In genomic region chr7:27133409-27134157, GRCh38 we compare ENCODE assay signal across 1 cellular context.
TF ChIP-seq lines count a peak whose summit lies in the region.

No MANE protein-coding gene starts in this region.

TF ChIP-seq in HepG2, 621 proteins besides CTCF, POLR2A, EP300 and RAD21 (continues in another document):
- TF ChIP-seq ZNF773 (CRISPR knock-in tag; IDR thresholded peaks at IDR 0.05; ENCODE audit: borderline replicate concordance) (no peak), KDM6A (CRISPR knock-in tag; IDR thresholded peaks at IDR 0.05; ENCODE audit: low read depth) (peak; percentile 59; the same call in 1 of the 2 replicates), ARHGAP35 (CRISPR knock-in tag; IDR thresholded peaks at IDR 0.05; ENCODE audit: borderline replicate concordance) (no peak), NR2F1 (CRISPR knock-in tag; IDR thresholded peaks at IDR 0.05) (peak; percentile 57 to 67), REXO4 (CRISPR knock-in tag; IDR thresholded peaks at IDR 0.05; ENCODE audit: borderline replicate concordance) (no peak), SATB2 (CRISPR knock-in tag; IDR thresholded peaks at IDR 0.05) (no peak), HNF4G (IDR thresholded peaks at IDR 0.05; ENCODE audit: borderline replicate concordance, low read depth, low read length) (peak; percentile 69), HNF4G (CRISPR knock-in tag; IDR thresholded peaks at IDR 0.05; ENCODE audit: borderline replicate concordance, low read depth) (0 out of 2 replicates have a peak, but pooled peaks have one; percentile 53), ZNF788 (CRISPR knock-in tag; IDR thresholded peaks at IDR 0.05; ENCODE audit: borderline replicate concordance) (no peak; the same call in 1 of the 2 replicates), ZNF703 (CRISPR knock-in tag; IDR thresholded peaks at IDR 0.05; ENCODE audit: borderline replicate concordance) (no peak), RARA (CRISPR knock-in tag; IDR thresholded peaks at IDR 0.05) (peak; percentile 100), ZNF740 (CRISPR knock-in tag; IDR thresholded peaks at IDR 0.05) (no peak), SOX6 (IDR thresholded peaks at IDR 0.05) (no peak), SOX6 (CRISPR knock-in tag; IDR thresholded peaks at IDR 0.05) (peak; percentile 90), ZNF362 (CRISPR knock-in tag; IDR thresholded peaks at IDR 0.05; ENCODE audit: borderline replicate concordance) (no peak), ZNF335 (CRISPR knock-in tag; IDR thresholded peaks at IDR 0.05) (no peak), PCBP2 (optimal IDR thresholded peaks at IDR 0.05; ENCODE audit: low read depth, low read length, poor library complexity, severe bottlenecking) (no peak), SUZ12 (IDR thresholded peaks at IDR 0.05; ENCODE audit: low read depth, low read length) (no peak), ZBTB3 (CRISPR knock-in tag; IDR thresholded peaks at IDR 0.05; ENCODE audit: borderline replicate concordance, low read depth) (no peak), NR2F2 (IDR thresholded peaks at IDR 0.05; ENCODE audit: borderline replicate concordance, low read depth) (peak; percentile 80), MYNN (CRISPR knock-in tag; IDR thresholded peaks at IDR 0.05; ENCODE audit: low read depth) (no peak), NCOA2 (CRISPR knock-in tag; IDR thresholded peaks at IDR 0.05) (peak; percentile 66), PCBP1 (IDR thresholded peaks at IDR 0.05; ENCODE audit: borderline replicate concordance, low read depth, low read length) (no peak), ZNF766 (CRISPR knock-in tag; IDR thresholded peaks at IDR 0.05; ENCODE audit: borderline replicate concordance) (no peak), RXRA (CRISPR knock-in tag; IDR thresholded peaks at IDR 0.05) (peak; percentile 93; the same call in 1 of the 2 replicates), MED1 (CRISPR knock-in tag; IDR thresholded peaks at IDR 0.05) (peak; percentile 46; the same call in 1 of the 2 replicates), ZNF34 (CRISPR knock-in tag; IDR thresholded peaks at IDR 0.05; ENCODE audit: borderline replicate concordance) (no peak), PHF8 (CRISPR knock-in tag; IDR thresholded peaks at IDR 0.05) (no peak), PAF1 (CRISPR knock-in tag; IDR thresholded peaks at IDR 0.05) (no peak), ZNF567 (CRISPR knock-in tag; IDR thresholded peaks at IDR 0.05; ENCODE audit: borderline replicate concordance) (no peak), FOXP1 (IDR thresholded peaks at IDR 0.05) (no peak), FOXP1 (CRISPR knock-in tag; IDR thresholded peaks at IDR 0.05) (peak; percentile 59; the same call in 1 of the 2 replicates), RBAK (CRISPR knock-in tag; IDR thresholded peaks at IDR 0.05) (no peak), TAF1 (CRISPR knock-in tag; IDR thresholded peaks at IDR 0.05) (no peak; the same call in 1 of the 2 replicates), STAG1 (CRISPR knock-in tag; IDR thresholded peaks at IDR 0.05) (peak; percentile 23; the same call in 1 of the 2 replicates), HOXA5 (CRISPR knock-in tag; IDR thresholded peaks at IDR 0.05) (no peak), HHEX (CRISPR knock-in tag; IDR thresholded peaks at IDR 0.05) (no peak), CAMTA2 (CRISPR knock-in tag; IDR thresholded peaks at IDR 0.05; ENCODE audit: borderline replicate concordance) (no peak), REPIN1 (CRISPR knock-in tag; IDR thresholded peaks at IDR 0.05; ENCODE audit: borderline replicate concordance, low read depth) (no peak), ZNF564 (CRISPR knock-in tag; IDR thresholded peaks at IDR 0.05) (no peak), HNF1B (CRISPR knock-in tag; IDR thresholded peaks at IDR 0.05) (no peak), RAD51 (IDR thresholded peaks at IDR 0.05; ENCODE audit: borderline replicate concordance) (no peak), NBN (conservative IDR thresholded peaks at IDR 0.05) (no peak), MAFF (IDR thresholded peaks at IDR 0.05; ENCODE audit: low read depth, low read length) (no peak), ZNF225 (CRISPR knock-in tag; IDR thresholded peaks at IDR 0.05) (no peak), CREBL2 (CRISPR knock-in tag; IDR thresholded peaks at IDR 0.05; ENCODE audit: borderline replicate concordance) (no peak), ZHX1 (CRISPR knock-in tag; IDR thresholded peaks at IDR 0.05; ENCODE audit: low read depth) (no peak), DMAP1 (CRISPR knock-in tag; IDR thresholded peaks at IDR 0.05) (peak; percentile 52; the same call in 1 of the 2 replicates), TBX2 (CRISPR knock-in tag; IDR thresholded peaks at IDR 0.05; ENCODE audit: borderline replicate concordance) (peak; percentile 74), KLF15 (CRISPR knock-in tag; IDR thresholded peaks at IDR 0.05; ENCODE audit: borderline replicate concordance) (no peak), AHR (CRISPR knock-in tag; IDR thresholded peaks at IDR 0.05) (no peak), MIER3 (CRISPR knock-in tag; IDR thresholded peaks at IDR 0.05; ENCODE audit: borderline replicate concordance) (peak; percentile 73; the same call in 1 of the 2 replicates), SAP130 (CRISPR knock-in tag; IDR thresholded peaks at IDR 0.05; ENCODE audit: low read depth) (peak; percentile 66)
- TF ChIP-seq, protein P1, sequence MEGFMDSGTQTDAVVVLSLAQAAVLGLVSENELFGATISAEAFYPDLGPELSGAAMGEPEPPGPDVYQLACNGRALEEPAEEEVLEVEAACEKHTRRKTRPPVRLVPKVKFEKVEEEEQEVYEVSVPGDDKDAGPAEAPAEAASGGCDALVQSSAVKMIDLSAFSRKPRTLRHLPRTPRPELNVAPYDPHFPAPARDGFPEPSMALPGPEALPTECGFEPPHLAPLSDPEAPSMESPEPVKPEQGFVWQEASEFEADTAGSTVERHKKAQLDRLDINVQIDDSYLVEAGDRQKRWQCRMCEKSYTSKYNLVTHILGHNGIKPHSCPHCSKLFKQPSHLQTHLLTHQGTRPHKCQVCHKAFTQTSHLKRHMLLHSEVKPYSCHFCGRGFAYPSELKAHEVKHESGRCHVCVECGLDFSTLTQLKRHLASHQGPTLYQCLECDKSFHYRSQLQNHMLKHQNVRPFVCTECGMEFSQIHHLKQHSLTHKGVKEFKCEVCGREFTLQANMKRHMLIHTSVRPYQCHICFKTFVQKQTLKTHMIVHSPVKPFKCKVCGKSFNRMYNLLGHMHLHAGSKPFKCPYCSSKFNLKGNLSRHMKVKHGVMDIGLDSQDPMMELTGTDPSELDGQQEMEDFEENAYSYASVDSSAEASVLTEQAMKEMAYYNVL (CRISPR knock-in tag; IDR thresholded peaks at IDR 0.05; ENCODE audit: borderline replicate concordance): peak; percentile 86
- TF ChIP-seq, protein P2, sequence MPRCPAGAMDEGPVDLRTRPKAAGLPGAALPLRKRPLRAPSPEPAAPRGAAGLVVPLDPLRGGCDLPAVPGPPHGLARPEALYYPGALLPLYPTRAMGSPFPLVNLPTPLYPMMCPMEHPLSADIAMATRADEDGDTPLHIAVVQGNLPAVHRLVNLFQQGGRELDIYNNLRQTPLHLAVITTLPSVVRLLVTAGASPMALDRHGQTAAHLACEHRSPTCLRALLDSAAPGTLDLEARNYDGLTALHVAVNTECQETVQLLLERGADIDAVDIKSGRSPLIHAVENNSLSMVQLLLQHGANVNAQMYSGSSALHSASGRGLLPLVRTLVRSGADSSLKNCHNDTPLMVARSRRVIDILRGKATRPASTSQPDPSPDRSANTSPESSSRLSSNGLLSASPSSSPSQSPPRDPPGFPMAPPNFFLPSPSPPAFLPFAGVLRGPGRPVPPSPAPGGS (CRISPR knock-in tag; IDR thresholded peaks at IDR 0.05): no peak
- TF ChIP-seq, protein P3, sequence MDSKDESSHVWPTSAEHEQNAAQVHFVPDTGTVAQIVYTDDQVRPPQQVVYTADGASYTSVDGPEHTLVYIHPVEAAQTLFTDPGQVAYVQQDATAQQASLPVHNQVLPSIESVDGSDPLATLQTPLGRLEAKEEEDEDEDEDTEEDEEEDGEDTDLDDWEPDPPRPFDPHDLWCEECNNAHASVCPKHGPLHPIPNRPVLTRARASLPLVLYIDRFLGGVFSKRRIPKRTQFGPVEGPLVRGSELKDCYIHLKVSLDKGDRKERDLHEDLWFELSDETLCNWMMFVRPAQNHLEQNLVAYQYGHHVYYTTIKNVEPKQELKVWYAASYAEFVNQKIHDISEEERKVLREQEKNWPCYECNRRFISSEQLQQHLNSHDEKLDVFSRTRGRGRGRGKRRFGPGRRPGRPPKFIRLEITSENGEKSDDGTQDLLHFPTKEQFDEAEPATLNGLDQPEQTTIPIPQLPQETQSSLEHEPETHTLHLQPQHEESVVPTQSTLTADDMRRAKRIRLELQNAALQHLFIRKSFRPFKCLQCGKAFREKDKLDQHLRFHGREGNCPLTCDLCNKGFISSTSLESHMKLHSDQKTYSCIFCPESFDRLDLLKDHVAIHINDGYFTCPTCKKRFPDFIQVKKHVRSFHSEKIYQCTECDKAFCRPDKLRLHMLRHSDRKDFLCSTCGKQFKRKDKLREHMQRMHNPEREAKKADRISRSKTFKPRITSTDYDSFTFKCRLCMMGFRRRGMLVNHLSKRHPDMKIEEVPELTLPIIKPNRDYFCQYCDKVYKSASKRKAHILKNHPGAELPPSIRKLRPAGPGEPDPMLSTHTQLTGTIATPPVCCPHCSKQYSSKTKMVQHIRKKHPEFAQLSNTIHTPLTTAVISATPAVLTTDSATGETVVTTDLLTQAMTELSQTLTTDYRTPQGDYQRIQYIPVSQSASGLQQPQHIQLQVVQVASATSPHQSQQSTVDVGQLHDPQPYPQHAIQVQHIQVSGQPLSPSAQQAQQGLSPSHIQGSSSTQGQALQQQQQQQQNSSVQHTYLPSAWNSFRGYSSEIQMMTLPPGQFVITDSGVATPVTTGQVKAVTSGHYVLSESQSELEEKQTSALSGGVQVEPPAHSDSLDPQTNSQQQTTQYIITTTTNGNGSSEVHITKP (CRISPR knock-in tag; IDR thresholded peaks at IDR 0.05; ENCODE audit: low read depth): no peak
- TF ChIP-seq, protein P4, sequence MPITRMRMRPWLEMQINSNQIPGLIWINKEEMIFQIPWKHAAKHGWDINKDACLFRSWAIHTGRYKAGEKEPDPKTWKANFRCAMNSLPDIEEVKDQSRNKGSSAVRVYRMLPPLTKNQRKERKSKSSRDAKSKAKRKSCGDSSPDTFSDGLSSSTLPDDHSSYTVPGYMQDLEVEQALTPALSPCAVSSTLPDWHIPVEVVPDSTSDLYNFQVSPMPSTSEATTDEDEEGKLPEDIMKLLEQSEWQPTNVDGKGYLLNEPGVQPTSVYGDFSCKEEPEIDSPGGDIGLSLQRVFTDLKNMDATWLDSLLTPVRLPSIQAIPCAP (CRISPR knock-in tag; IDR thresholded peaks at IDR 0.05; ENCODE audit: low read depth): no peak
- TF ChIP-seq, protein P5, sequence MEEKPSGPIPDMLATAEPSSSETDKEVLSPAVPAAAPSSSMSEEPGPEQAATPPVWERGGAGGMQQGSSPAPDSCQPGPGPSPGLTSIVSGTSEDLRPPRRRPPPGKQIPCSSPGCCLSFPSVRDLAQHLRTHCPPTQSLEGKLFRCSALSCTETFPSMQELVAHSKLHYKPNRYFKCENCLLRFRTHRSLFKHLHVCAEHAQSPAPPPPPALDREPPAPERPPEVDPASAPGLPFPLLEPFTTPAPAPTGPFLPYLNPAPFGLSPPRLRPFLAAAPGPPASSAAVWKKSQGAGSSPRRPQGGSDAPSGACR (CRISPR knock-in tag; IDR thresholded peaks at IDR 0.05): no peak
